14 cellular contexts compared by ENCODE assay signal in the genomic region with DNA sequence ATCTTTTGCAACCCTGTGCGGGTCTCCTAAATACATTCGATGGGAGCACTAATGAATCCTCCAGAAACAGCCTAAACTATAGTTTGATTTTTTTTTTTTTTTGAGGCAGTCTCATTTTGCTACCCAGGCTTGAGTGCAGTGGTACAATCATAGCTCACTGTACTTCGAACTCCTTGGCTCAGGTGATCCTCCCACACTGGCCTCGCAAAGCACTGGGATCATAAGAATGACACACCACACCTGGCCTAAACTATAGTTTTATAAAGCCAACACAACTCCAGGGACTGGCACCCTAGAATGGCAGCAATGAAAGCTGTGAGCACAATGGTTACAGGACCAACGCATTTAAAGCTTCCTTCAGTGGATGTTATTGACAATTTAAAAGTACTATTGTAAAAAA. TPM values are rescaled to one million over a fixed set of nuclear protein-coding genes. Genes with fewer than 3 reads are reported as not detected.
DNase-seq lines count a peak whose midpoint lies in the region; ATAC-seq and TF ChIP-seq lines count a peak whose summit lies in the region.
"Had no signal": no experiment of that assay in that cellular context is flagged by ENCODE, and none has a peak within 500 bp of the region (broad histone marks: within the 10 kb centered on the region; RNA-seq: fewer than 3 reads in every experiment).

No MANE protein-coding gene starts in this region.

- no peak overlapping the region for H3K27ac Mint-ChIP-seq in activated CD4-positive, alpha-beta memory T cell treated with anti-CD3 and anti-CD28 coated beads, Interleukin-2, amount 10 ng/mL, durations not matched to agents 7 days and 5 days
- H3K27ac Mint-ChIP-seq: CD14-positive monocyte; CD8-positive, alpha-beta T cell had no signal

- intact Hi-C loops in mammary epithelial cell (cut with micrococcal nuclease) (no loop called here), breast epithelium (cut with DNase I; ENCODE audit: low total_unique reads) (no loop called here), left colon (cut with DNase I, micrococcal nuclease) (no loop called here)

- 67% methylated on average over 5 of the region's 5 CpGs for WGBS in mammary epithelial cell (ENCODE audit: low coverage, missing lambda C conversion rate)
- no CpG with 5 or more reads among the region's 5 CpGs for WGBS in mesendoderm (ENCODE audit: extremely low coverage, insufficient coverage, low lambda C conversion rate)

- TF ChIP-seq CTCF in mammary epithelial cell (conservative IDR thresholded peaks at IDR 0.05 in 1 of 2, IDR thresholded peaks at IDR 0.05 in 1 of 2; ENCODE audit: extremely low read depth in 1 of 2, insufficient read depth in 1 of 2, low read depth in 1 of 2, low read length in 2 of 2) = no peak
- no peak for TF ChIP-seq CTCF in breast epithelium (IDR thresholded peaks at IDR 0.05)
- TF ChIP-seq CTCF in brain microvascular endothelial cell (IDR thresholded peaks at IDR 0.05; ENCODE audit: low read depth, low read length, missing control alignments) = no peak

- H3K23ac ChIP-seq in mesendoderm (ENCODE audit: low read length) = no peak overlapping the region

- H3K4me1 ChIP-seq in mammary epithelial cell (ENCODE audit: insufficient read depth, low read length) (no peaks in the 10 kb centered on the region), breast epithelium (no peaks in the 10 kb centered on the region), mesendoderm (ENCODE audit: control insufficient read depth, low read depth, low read length) (peaks cover 5% of the 10 kb centered on the region)

- H3K4me3 Mint-ChIP-seq in activated CD4-positive, alpha-beta memory T cell treated with anti-CD3 and anti-CD28 coated beads, Interleukin-2, amount 10 ng/mL, durations not matched to agents 7 days and 5 days = no peak overlapping the region
- H3K4me3 Mint-ChIP-seq: CD14-positive monocyte; CD8-positive, alpha-beta T cell had no signal

- no peak overlapping the region for H3K4ac ChIP-seq in mesendoderm (ENCODE audit: low read depth, low read length)

- in situ Hi-C loops in mammary epithelial cell (cut with MboI; ENCODE audit: low sequenced_read_pairs in 2 of 2) (no loop called here), brain microvascular endothelial cell (cut with HindIII; ENCODE audit: low pct_ligation_motif_present, low sequenced_read_pairs) (no loop called here)

- no peak for TF ChIP-seq POLR2A in breast epithelium (IDR thresholded peaks at IDR 0.05)

- peak; percentile 100 for ATAC-seq in left colon
- ATAC-seq in HG03354 (IDR thresholded peaks at IDR 0.05; ENCODE audit: poor library complexity, severe bottlenecking, unreplicated experiment) = no peak
- ATAC-seq: CD8-positive, alpha-beta T cell had no signal

- H4K20me1 ChIP-seq in mammary epithelial cell (ENCODE audit: insufficient read depth, low read length) = no peaks in the 10 kb centered on the region

- no peak overlapping the region for H3K4me3 ChIP-seq in mammary epithelial cell (replicated peaks in 1 of 3; ENCODE audit: insufficient read depth in 1 of 3, low read depth in 2 of 3, low read length in 3 of 3)
- no peak overlapping the region for H3K4me3 ChIP-seq in breast epithelium
- no peak overlapping the region for H3K4me3 ChIP-seq in mesendoderm (ENCODE audit: low read length)
- H3K4me3 ChIP-seq in brain microvascular endothelial cell (ENCODE audit: low read depth, low read length) = no peak overlapping the region

- dilution Hi-C loops in mammary epithelial cell (cut with HindIII; ENCODE audit: low sequenced_read_pairs) = loop anchor here (25.0 kb wide), 1 partner anchor 232 kb away; no protein-coding TSS in a partner anchor

- H3K27me3 ChIP-seq in mammary epithelial cell (ENCODE audit: insufficient read depth, low read length) (no peaks in the 10 kb centered on the region), breast epithelium (no peaks in the 10 kb centered on the region), mesendoderm (ENCODE audit: insufficient read depth, low read length, poor library complexity) (no peaks in the 10 kb centered on the region), brain microvascular endothelial cell (replicated peaks) (no peaks in the 10 kb centered on the region)

- no peak overlapping the region for H3K4me2 ChIP-seq in mammary epithelial cell (ENCODE audit: insufficient read depth, low read depth, low read length)
- H3K4me2 ChIP-seq in mesendoderm (ENCODE audit: low read length) = no peak overlapping the region

- H3K9me3 Mint-ChIP-seq in activated CD4-positive, alpha-beta memory T cell treated with anti-CD3 and anti-CD28 coated beads, Interleukin-2, amount 10 ng/mL, durations not matched to agents 7 days and 5 days = no peaks in the 10 kb centered on the region
- H3K9me3 Mint-ChIP-seq: CD14-positive monocyte had no signal

- CTCF ChIA-PET in mammary epithelial cell (lab: Charles Lee; ENCODE audit: low non-redundant PET) = no interaction called here
- CTCF ChIA-PET in activated CD4-positive, alpha-beta memory T cell treated with anti-CD3 and anti-CD28 coated beads, Interleukin-2, amount 10 ng/mL, durations not matched to agents 7 days and 5 days (lab: Charles Lee) = no interaction called here

- H3K9ac ChIP-seq in mammary epithelial cell (ENCODE audit: insufficient read depth, low read length) (no peak overlapping the region), mesendoderm (ENCODE audit: low read length) (no peak overlapping the region)

- peaks cover 2% of the 10 kb centered on the region for H3K79me1 ChIP-seq in mesendoderm (ENCODE audit: low read length)

- H3K56ac ChIP-seq in mesendoderm (ENCODE audit: low read length) = no peak overlapping the region

- H3K18ac ChIP-seq in mesendoderm (ENCODE audit: low read length) = peak overlapping the region; percentile 47

- H3K9me3 ChIP-seq in mammary epithelial cell (replicated peaks; ENCODE audit: insufficient read depth, low read length) (no peaks in the 10 kb centered on the region), breast epithelium (no peaks in the 10 kb centered on the region)

- H3K27ac ChIP-seq in mammary epithelial cell (ENCODE audit: insufficient read depth, low read depth, low read length) = no peak overlapping the region
- peak overlapping the region in 1 of 2 donors; percentile 18 for H3K27ac ChIP-seq in breast epithelium
- H3K27ac ChIP-seq in mesendoderm (ENCODE audit: low read depth, low read length) = no peak overlapping the region
- H3K27ac ChIP-seq in brain microvascular endothelial cell = no peak overlapping the region
- H3K27ac ChIP-seq: 22Rv1 had no signal

- no peak overlapping the region for H2BK5ac ChIP-seq in mesendoderm (ENCODE audit: low read length)

- no peaks in the 10 kb centered on the region for H3K36me3 Mint-ChIP-seq in activated CD4-positive, alpha-beta memory T cell treated with anti-CD3 and anti-CD28 coated beads, Interleukin-2, amount 10 ng/mL, durations not matched to agents 7 days and 5 days (ENCODE audit: low read depth)

- H3K79me2 ChIP-seq in mammary epithelial cell (ENCODE audit: insufficient read depth, low read length) (peaks cover 89% of the 10 kb centered on the region), mesendoderm (ENCODE audit: control insufficient read depth, insufficient read depth, low read length) (peaks cover 20% of the 10 kb centered on the region)

- H3K27me3 Mint-ChIP-seq in activated CD4-positive, alpha-beta memory T cell treated with anti-CD3 and anti-CD28 coated beads, Interleukin-2, amount 10 ng/mL, durations not matched to agents 7 days and 5 days = no peaks in the 10 kb centered on the region

- H3K36me3 ChIP-seq in mammary epithelial cell (ENCODE audit: insufficient read depth, low read length) (no peaks in the 10 kb centered on the region), breast epithelium (no peaks in the 10 kb centered on the region), mesendoderm (ENCODE audit: control insufficient read depth, insufficient read depth, low read length) (no peaks in the 10 kb centered on the region), brain microvascular endothelial cell (replicated peaks) (no peaks in the 10 kb centered on the region)

- H2BK120ac ChIP-seq in mesendoderm (ENCODE audit: low read depth, low read length) = no peak overlapping the region

- POLR2A ChIA-PET in activated CD4-positive, alpha-beta memory T cell treated with anti-CD3 and anti-CD28 coated beads, Interleukin-2, amount 10 ng/mL, durations not matched to agents 7 days and 5 days (lab: Charles Lee) = no interaction called here

- no peak overlapping the region for H2AFZ ChIP-seq in mammary epithelial cell (ENCODE audit: low read depth, low read length)

- H3K4me1 Mint-ChIP-seq in activated CD4-positive, alpha-beta memory T cell treated with anti-CD3 and anti-CD28 coated beads, Interleukin-2, amount 10 ng/mL, durations not matched to agents 7 days and 5 days = peaks cover 10% of the 10 kb centered on the region

- no peak overlapping the region for H4K5ac ChIP-seq in mesendoderm (ENCODE audit: low read length)

- H4K8ac ChIP-seq in mesendoderm (ENCODE audit: low read depth, low read length) = no peak overlapping the region

- BruUV-seq in mammary epithelial cell (replicated peaks; lab: Mats Ljungman, UMichigan) = no TSS peak

- DNase-seq in mammary epithelial cell = peak; percentile 21
- no peak for DNase-seq in breast epithelium (ENCODE audit: low spot score in 2 of 2)
- DNase-seq in left colon = peak; percentile 40 to 46
- DNase-seq in mesendoderm = no peak
- no peak for DNase-seq in activated CD4-positive, alpha-beta memory T cell treated with anti-CD3 and anti-CD28 coated beads, Interleukin-2, amount 10 ng/mL, durations not matched to agents 7 days and 5 days
- DNase-seq in brain microvascular endothelial cell = no peak
- no peak for DNase-seq in stimulated activated naive CD4-positive, alpha-beta T cell (lab: John Stamatoyannopoulos, UW)
- DNase-seq: CD8-positive, alpha-beta T cell; COR-L47; DND-41; GDM1 had no signal

- H2BK15ac ChIP-seq in mesendoderm (replicated peaks; ENCODE audit: low read depth) = no peak overlapping the region

- no peak overlapping the region for H2AK5ac ChIP-seq in mesendoderm (ENCODE audit: low read length)

RNA-seq across cellular contexts. Expression of a gene that starts 14.5 kb away (rescaled TPM):
- total RNA-seq in mammary epithelial cell (10 to 100 TPM; 57.7 to 80.4 TPM), breast epithelium (100 to 1,000 TPM; 134 to 327 (median 162) TPM), left colon (10 to 100 TPM; 56.1 to 75.0 TPM)
- 16.9 TPM for polyA plus RNA-seq in mammary epithelial cell
- polyA minus RNA-seq in mammary epithelial cell = 36.0 TPM
- polyA plus RNA-seq in mesendoderm (2013, experiment 1 of 2) = 65.5 TPM
- polyA plus RNA-seq in mesendoderm (2013, experiment 2 of 2) = 68.5 TPM
- total RNA-seq in activated CD4-positive, alpha-beta memory T cell treated with anti-CD3 and anti-CD28 coated beads, Interleukin-2, amount 10 ng/mL, durations not matched to agents 7 days and 5 days = 10 to 100 TPM; 65.6 to 66.8 TPM

RNA-seq across cellular contexts. Expression of a gene that starts 41.0 kb away (rescaled TPM):
- total RNA-seq in mammary epithelial cell (10 to 100 TPM; 80.4 to 81.8 TPM), breast epithelium (10 to 100 TPM; 55.4 to 74.1 (median 63.6) TPM), left colon (10 to 100 TPM; 44.8 to 56.4 TPM)
- 62.1 TPM for polyA plus RNA-seq in mammary epithelial cell
- 28.5 TPM for polyA minus RNA-seq in mammary epithelial cell
- polyA plus RNA-seq in mesendoderm (2013, experiment 1 of 2) = 15.0 TPM
- 15.6 TPM for polyA plus RNA-seq in mesendoderm (2013, experiment 2 of 2)
- total RNA-seq in activated CD4-positive, alpha-beta memory T cell treated with anti-CD3 and anti-CD28 coated beads, Interleukin-2, amount 10 ng/mL, durations not matched to agents 7 days and 5 days = 10 to 100 TPM; 22.8 to 26.9 TPM

Comparison
In these comparisons a context has a peak if more than half of its experiments do, and no peak if none do; other contexts are left out.
1. DNase-seq: peak in mammary epithelial cell (single experiment) and left colon (2 of 2); none in breast epithelium (0 of 2), mesendoderm (single experiment), activated CD4-positive, alpha-beta memory T cell treated with anti-CD3 and anti-CD28 coated beads, Interleukin-2, amount 10 ng/mL, durations not matched to agents 7 days and 5 days (single experiment), brain microvascular endothelial cell (single experiment) and stimulated activated naive CD4-positive, alpha-beta T cell (0 of 6).